8 cellular contexts compared by ENCODE assay signal in genomic region chr19:17266975-17267788, GRCh38.
A peak's percentile ranks its signal among the peaks of the same experiment; 100 is the strongest.
DNase-seq lines count a peak whose midpoint lies in the region; ATAC-seq and TF ChIP-seq lines count a peak whose summit lies in the region.

BABAM1 (plus strand) TSS chr19:17267443; CDS start chr19:17268807, 1,364 bp downstream.

- no peaks in the 10 kb centered on the region for H3K9me3 Mint-ChIP-seq in central memory CD8-positive, alpha-beta T cell

- ATAC-seq in GM19025 (IDR thresholded peaks at IDR 0.05; ENCODE audit: low read depth, unreplicated experiment) (peak; percentile 91), HG03342 (IDR thresholded peaks at IDR 0.05; ENCODE audit: unreplicated experiment) (peak; percentile 88)
- peak; percentile 95 for ATAC-seq in central memory CD8-positive, alpha-beta T cell (replicated peaks; ENCODE audit: extremely low read depth, poor library complexity, severe bottlenecking)

- peaks cover 13% of the 10 kb centered on the region for H3K4me1 Mint-ChIP-seq in central memory CD8-positive, alpha-beta T cell

- no peaks in the 10 kb centered on the region for H3K27me3 Mint-ChIP-seq in central memory CD8-positive, alpha-beta T cell

- H3K36me3 Mint-ChIP-seq in central memory CD8-positive, alpha-beta T cell (ENCODE audit: insufficient read depth): peaks cover 36% of the 10 kb centered on the region

- peak; percentile 99 for DNase-seq in AG09309 (ENCODE audit: low read depth)
- DNase-seq in NCI-H446 (lab: John Stamatoyannopoulos, UW): peak; percentile 97 to 99
- DNase-seq in activated CD4-positive, CD25-positive, alpha-beta regulatory T cell treated with anti-CD3 and anti-CD28 coated beads, Interleukin-2, amount 50 U/mL, for 16 hours (ENCODE audit: low read depth, low spot score): peak; percentile 95
- peak; percentile 78 to 94 for DNase-seq in central memory CD8-positive, alpha-beta T cell (ENCODE audit: low spot score in 2 of 2)
- peak; percentile 99 for DNase-seq in iris pigment epithelial cell (ENCODE audit: low read depth)
- DNase-seq in stimulated activated CD4-positive, alpha-beta T cell treated with anti-CD3 and anti-CD28 coated beads, Interleukin-12 subunit alpha, Interleukin-12 subunit beta, amount 100 ng/mL, for 24 hours (ENCODE audit: low read depth in 2 of 2): peak; percentile 85 to 92

- peak within 1 kb of the TSS; percentile 90 for H3K4me3 ChIP-seq in AG09309 (ENCODE audit: control insufficient read depth, low read depth, low read length)

- peak within 1 kb of the TSS; percentile 72 for H3K4me3 Mint-ChIP-seq in central memory CD8-positive, alpha-beta T cell

- H3K27ac Mint-ChIP-seq in central memory CD8-positive, alpha-beta T cell (ENCODE audit: low read depth): peak within 1 kb of the TSS; percentile 61

- no peak for TF ChIP-seq CTCF in AG09309 (IDR thresholded peaks at IDR 0.05; ENCODE audit: control insufficient read depth, insufficient read depth, low read depth, low read length, missing control alignments)

Comparison
In these comparisons a context has a peak if more than half of its experiments do, and no peak if none do; other contexts are left out.
1. Peak in every context shown above with its lines: DNase-seq, ATAC-seq and H3K4me3 ChIP-seq.